In genomic region chr1:106072909-106073600, GRCh38 we compare ENCODE assay signal across 16 cellular contexts.
DNase-seq lines count a peak whose midpoint lies in the region; ATAC-seq, FAIRE-seq and TF ChIP-seq lines count a peak whose summit lies in the region.
"Had no signal": no experiment of that assay in that cellular context is flagged by ENCODE, and none has a peak within 500 bp of the region (broad histone marks: within the 10 kb centered on the region; RNA-seq: fewer than 3 reads in every experiment).

No MANE protein-coding gene starts in this region.

- no peaks in the 10 kb centered on the region for H3K27me3 ChIP-seq in esophagus squamous epithelium
- no peaks in the 10 kb centered on the region for H3K27me3 ChIP-seq in CD4-positive, alpha-beta T cell (ENCODE audit: control insufficient read depth, insufficient read depth, low read length)
- H3K27me3 ChIP-seq: tibial nerve had no signal

- no peak overlapping the region for H3K27ac ChIP-seq in esophagus squamous epithelium
- no peak overlapping the region for H3K27ac ChIP-seq in CD4-positive, alpha-beta T cell (ENCODE audit: low read depth, low read length)
- H3K27ac ChIP-seq: tibial nerve had no signal

- H3K4me3 Mint-ChIP-seq in naive B cell: peak overlapping the region in 1 of 8 donors; percentile 16
- H3K4me3 Mint-ChIP-seq in CD4-positive, alpha-beta T cell: no peak overlapping the region
- H3K4me3 Mint-ChIP-seq: brain; T-helper 1 cell treated with Interleukin-12 subunit alpha and Interleukin-12 subunit beta and Interleukin-4 antibody, amounts not matched to agents 30 μg/mL and 1 μg/mL, for 36 hours had no signal

- ATAC-seq in GM19395 (IDR thresholded peaks at IDR 0.05; ENCODE audit: unreplicated experiment) (peak; percentile 87), HG02623 (IDR thresholded peaks at IDR 0.05; ENCODE audit: unreplicated experiment) (peak; percentile 73), HG03342 (IDR thresholded peaks at IDR 0.05; ENCODE audit: unreplicated experiment) (peak; percentile 78), naive B cell (ENCODE audit: low read depth in 2 of 2) (peak; percentile 76 to 78)
- ATAC-seq in CD4-positive, alpha-beta T cell (ENCODE audit: poor library complexity): no peak
- ATAC-seq: mucosa of descending colon, Panc1 had no signal

- peaks cover 0 to 6% (median 0%) of the 10 kb centered on the region in 3 donors for H3K4me1 Mint-ChIP-seq in naive B cell
- H3K4me1 Mint-ChIP-seq in CD4-positive, alpha-beta T cell (ENCODE audit: low read depth): no peaks in the 10 kb centered on the region
- H3K4me1 Mint-ChIP-seq: brain had no signal

- 70 to 73% methylated on average over 7 of the region's 7 CpGs for WGBS in esophagus squamous epithelium, 2 donors

- H3K4me3 ChIP-seq in esophagus squamous epithelium: no peak overlapping the region
- H3K4me3 ChIP-seq: mucosa of descending colon, tibial nerve had no signal

- no peak overlapping the region for H3K27ac Mint-ChIP-seq in naive B cell
- no peak overlapping the region for H3K27ac Mint-ChIP-seq in CD4-positive, alpha-beta T cell
- H3K27ac Mint-ChIP-seq: brain; T-helper 1 cell treated with Interleukin-12 subunit alpha and Interleukin-12 subunit beta and Interleukin-4 antibody, amounts not matched to agents 30 μg/mL and 1 μg/mL, for 36 hours had no signal

- TF ChIP-seq POLR2A in esophagus squamous epithelium (IDR thresholded peaks at IDR 0.05): no peak

- peaks cover 0 to 3% (median 0%) of the 10 kb centered on the region in 7 donors for H3K9me3 Mint-ChIP-seq in naive B cell
- H3K9me3 Mint-ChIP-seq in CD4-positive, alpha-beta T cell: no peaks in the 10 kb centered on the region
- H3K9me3 Mint-ChIP-seq: brain; T-helper 1 cell treated with Interleukin-12 subunit alpha and Interleukin-12 subunit beta and Interleukin-4 antibody, amounts not matched to agents 30 μg/mL and 1 μg/mL, for 36 hours had no signal

- H3K9me3 ChIP-seq in esophagus squamous epithelium: no peaks in the 10 kb centered on the region
- no peaks in the 10 kb centered on the region for H3K9me3 ChIP-seq in CD4-positive, alpha-beta T cell (ENCODE audit: control insufficient read depth, low read length)
- H3K9me3 ChIP-seq: mucosa of descending colon, tibial nerve had no signal

- no peaks in the 10 kb centered on the region for H3K36me3 Mint-ChIP-seq in naive B cell
- no peaks in the 10 kb centered on the region for H3K36me3 Mint-ChIP-seq in CD4-positive, alpha-beta T cell (ENCODE audit: low read depth)
- H3K36me3 Mint-ChIP-seq: brain had no signal

- no peak for TF ChIP-seq CTCF in esophagus squamous epithelium (IDR thresholded peaks at IDR 0.05)
- no peak for TF ChIP-seq CTCF in CD4-positive, alpha-beta T cell (IDR thresholded peaks at IDR 0.05)

- H3K4me1 ChIP-seq in esophagus squamous epithelium: no peaks in the 10 kb centered on the region
- H3K4me1 ChIP-seq: tibial nerve had no signal

- H3K36me3 ChIP-seq in esophagus squamous epithelium: no peaks in the 10 kb centered on the region
- H3K36me3 ChIP-seq: tibial nerve had no signal

- POLR2A ChIA-PET in CD4-positive, alpha-beta T cell (lab: Charles Lee): no interaction called here

- DNase-seq in naive B cell (peak; percentile 2), esophagus squamous epithelium (lab: John Stamatoyannopoulos, UW) (no peak), GM19239 (ENCODE audit: insufficient read length, low spot score) (no peak), NCI-H446 (lab: John Stamatoyannopoulos, UW) (no peak)
- no peak for DNase-seq in CD4-positive, alpha-beta T cell
- DNase-seq: activated CD4-positive, alpha-beta T cell treated with anti-CD3 and anti-CD28 coated beads, Interleukin-2, amount 50 U/mL, for 4 hours; COR-L47; foreskin melanocyte; mucosa of descending colon had no signal

- intact Hi-C loops in esophagus squamous epithelium (cut with DNase I): no loop called here
- intact Hi-C loops in CD4-positive, alpha-beta T cell (cut with DNase I, micrococcal nuclease): no loop called here

- FAIRE-seq in GM19239 (lab: Jason Lieb, UNC): no peak

- H3K27me3 Mint-ChIP-seq in naive B cell: peaks cover 0 to 5% (median 0%) of the 10 kb centered on the region in 3 donors
- H3K27me3 Mint-ChIP-seq in CD4-positive, alpha-beta T cell: no peaks in the 10 kb centered on the region

- CTCF ChIA-PET in CD4-positive, alpha-beta T cell (lab: Charles Lee): no interaction called here
